1 cellular context compared by ENCODE assay signal in the genomic region with DNA sequence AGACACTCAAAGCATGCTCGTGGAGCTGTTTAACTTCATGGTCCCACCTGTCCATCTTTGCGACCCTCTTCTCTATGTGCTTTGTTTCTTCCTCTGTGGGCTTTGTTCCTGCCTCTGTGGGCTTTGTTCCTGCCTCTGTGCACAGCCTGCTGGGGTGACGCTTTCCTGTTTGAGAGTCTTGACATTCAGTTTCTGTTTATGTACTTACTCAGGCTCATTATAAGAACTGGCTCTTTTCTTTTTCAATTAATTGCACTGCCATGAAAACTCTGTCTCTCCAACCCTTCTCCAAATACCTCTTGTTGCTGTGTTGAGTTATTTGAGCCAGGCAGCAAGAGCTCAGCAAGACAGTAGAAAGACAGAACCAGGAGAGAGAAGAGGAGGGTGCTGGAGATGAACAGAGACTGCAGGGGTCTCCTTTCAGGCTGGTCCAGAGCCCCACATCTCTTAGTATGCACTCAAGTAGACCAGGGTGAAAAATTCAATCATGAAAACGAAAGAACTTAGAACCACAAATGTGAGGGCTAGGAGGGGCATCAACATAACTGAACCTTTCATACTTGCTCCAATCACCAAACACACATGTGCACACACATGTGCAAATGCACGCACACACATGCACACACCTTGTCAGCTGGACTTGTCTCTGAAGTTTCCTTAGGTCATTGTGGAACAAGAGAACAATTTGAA.
TF ChIP-seq lines count a peak whose summit lies in the region.

No MANE protein-coding gene starts in this region.

TF ChIP-seq in GM12878, 131 proteins besides CTCF, POLR2A, EP300 and RAD21 (continued from another document):
- TF ChIP-seq ZNF687 (IDR thresholded peaks at IDR 0.05), result peak; percentile 43; the same call in 1 of the 2 replicates
- TF ChIP-seq SPI1 (IDR thresholded peaks at IDR 0.05; ENCODE audit: borderline replicate concordance, insufficient read depth, low read depth, low read length), result no peak; the same call in 1 of the 2 replicates
- 0 out of 2 replicates have a peak, but pooled peaks have one; percentile 46 for TF ChIP-seq CHD2 (IDR thresholded peaks at IDR 0.05; ENCODE audit: borderline replicate concordance, low read depth, low read length)
- TF ChIP-seq YY1 (IDR thresholded peaks at IDR 0.05; ENCODE audit: low read depth, low read length), result 0 out of 2 replicates have a peak, but pooled peaks have one; percentile 36
- peak; percentile 58; the same call in 1 of the 2 replicates for TF ChIP-seq POLR2AphosphoS5 (IDR thresholded peaks at IDR 0.05; ENCODE audit: low read length)
- 0 out of 2 replicates have a peak, but pooled peaks have one; percentile 36 for TF ChIP-seq FOXM1 (IDR thresholded peaks at IDR 0.05; ENCODE audit: low read depth, low read length)
- TF ChIP-seq ZNF24 (IDR thresholded peaks at IDR 0.05), result no peak
- peak; percentile 69 for TF ChIP-seq EED (IDR thresholded peaks at IDR 0.05; ENCODE audit: low read depth)
- TF ChIP-seq RB1 (IDR thresholded peaks at IDR 0.05; ENCODE audit: borderline replicate concordance), result no peak
- TF ChIP-seq IKZF2 (IDR thresholded peaks at IDR 0.05), result peak; percentile 68 to 69
- TF ChIP-seq SMC3 (IDR thresholded peaks at IDR 0.05; ENCODE audit: borderline replicate concordance, low read length), result peak; percentile 38; the same call in 1 of the 2 replicates
- no peak for TF ChIP-seq EZH2 (IDR thresholded peaks at IDR 0.05; ENCODE audit: borderline replicate concordance, control insufficient read depth, low read depth, low read length)
- 0 out of 2 replicates have a peak, but pooled peaks have one; percentile 8 for TF ChIP-seq CREB1 (IDR thresholded peaks at IDR 0.05; ENCODE audit: low read depth)
- no peak for TF ChIP-seq RELB (IDR thresholded peaks at IDR 0.05; ENCODE audit: low read depth)
- TF ChIP-seq, protein P1, sequence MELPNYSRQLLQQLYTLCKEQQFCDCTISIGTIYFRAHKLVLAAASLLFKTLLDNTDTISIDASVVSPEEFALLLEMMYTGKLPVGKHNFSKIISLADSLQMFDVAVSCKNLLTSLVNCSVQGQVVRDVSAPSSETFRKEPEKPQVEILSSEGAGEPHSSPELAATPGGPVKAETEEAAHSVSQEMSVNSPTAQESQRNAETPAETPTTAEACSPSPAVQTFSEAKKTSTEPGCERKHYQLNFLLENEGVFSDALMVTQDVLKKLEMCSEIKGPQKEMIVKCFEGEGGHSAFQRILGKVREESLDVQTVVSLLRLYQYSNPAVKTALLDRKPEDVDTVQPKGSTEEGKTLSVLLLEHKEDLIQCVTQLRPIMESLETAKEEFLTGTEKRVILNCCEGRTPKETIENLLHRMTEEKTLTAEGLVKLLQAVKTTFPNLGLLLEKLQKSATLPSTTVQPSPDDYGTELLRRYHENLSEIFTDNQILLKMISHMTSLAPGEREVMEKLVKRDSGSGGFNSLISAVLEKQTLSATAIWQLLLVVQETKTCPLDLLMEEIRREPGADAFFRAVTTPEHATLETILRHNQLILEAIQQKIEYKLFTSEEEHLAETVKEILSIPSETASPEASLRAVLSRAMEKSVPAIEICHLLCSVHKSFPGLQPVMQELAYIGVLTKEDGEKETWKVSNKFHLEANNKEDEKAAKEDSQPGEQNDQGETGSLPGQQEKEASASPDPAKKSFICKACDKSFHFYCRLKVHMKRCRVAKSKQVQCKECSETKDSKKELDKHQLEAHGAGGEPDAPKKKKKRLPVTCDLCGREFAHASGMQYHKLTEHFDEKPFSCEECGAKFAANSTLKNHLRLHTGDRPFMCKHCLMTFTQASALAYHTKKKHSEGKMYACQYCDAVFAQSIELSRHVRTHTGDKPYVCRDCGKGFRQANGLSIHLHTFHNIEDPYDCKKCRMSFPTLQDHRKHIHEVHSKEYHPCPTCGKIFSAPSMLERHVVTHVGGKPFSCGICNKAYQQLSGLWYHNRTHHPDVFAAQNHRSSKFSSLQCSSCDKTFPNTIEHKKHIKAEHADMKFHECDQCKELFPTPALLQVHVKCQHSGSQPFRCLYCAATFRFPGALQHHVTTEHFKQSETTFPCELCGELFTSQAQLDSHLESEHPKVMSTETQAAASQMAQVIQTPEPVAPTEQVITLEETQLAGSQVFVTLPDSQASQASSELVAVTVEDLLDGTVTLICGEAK (IDR thresholded peaks at IDR 0.05; ENCODE audit: borderline replicate concordance), result 0 out of 2 replicates have a peak, but pooled peaks have one; percentile 25
- 0 out of 3 replicates have a peak, but pooled peaks have one; percentile 33 for TF ChIP-seq POU2F2 (IDR thresholded peaks at IDR 0.05; ENCODE audit: borderline replicate concordance, low read depth, low read length)
- no peak for TF ChIP-seq CHD1 (IDR thresholded peaks at IDR 0.05; ENCODE audit: low read depth, low read length)
- no peak; the same call in 1 of the 2 replicates for TF ChIP-seq RUNX3 (IDR thresholded peaks at IDR 0.05; ENCODE audit: low read length)
- TF ChIP-seq IKZF1 (conservative IDR thresholded peaks at IDR 0.05), result 0 out of 2 replicates have a peak, but pooled peaks have one; percentile 34
- TF ChIP-seq YBX1 (IDR thresholded peaks at IDR 0.05), result no peak
TF ChIP-seq in GM12878: peak in this region for 15.
